6 cellular contexts compared by ENCODE assay signal in the genomic region with DNA sequence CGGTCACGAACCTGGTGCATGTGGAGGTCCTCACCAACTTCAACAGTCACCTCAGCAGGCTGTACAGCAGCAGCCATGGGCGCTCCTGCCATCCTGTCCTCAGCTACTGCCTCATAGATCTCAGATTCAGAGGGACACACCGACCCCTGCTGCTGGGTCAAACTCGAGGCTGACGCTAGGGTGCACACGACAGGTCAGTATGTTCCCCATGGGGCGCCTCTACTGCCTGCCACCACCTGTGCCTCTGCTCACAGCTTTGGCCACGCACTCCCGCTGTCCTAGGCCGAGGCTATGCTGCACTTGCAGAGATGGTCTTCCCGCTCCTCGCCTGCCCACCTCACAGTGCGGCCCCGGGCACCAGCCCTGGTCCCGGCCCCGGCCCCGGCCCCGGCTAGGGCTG. TPM values are rescaled to one million over a fixed set of nuclear protein-coding genes. Genes with fewer than 3 reads are reported as not detected.
"Had no signal": no experiment of that assay in that cellular context is flagged by ENCODE, and none has a peak within 500 bp of the region (broad histone marks: within the 10 kb centered on the region; RNA-seq: fewer than 3 reads in every experiment).

No MANE protein-coding gene starts in this region.

RNA-seq across cellular contexts. Expression of a gene that starts 31.8 kb away (rescaled TPM):
- total RNA-seq: HepG2, HT1080, IMR-90, M059J, Right ventricle myocardium inferior, SJSA1 had no signal
- polyA plus RNA-seq: HepG2, IMR-90 had no signal
